9 cellular contexts compared by ENCODE assay signal in the genomic region with DNA sequence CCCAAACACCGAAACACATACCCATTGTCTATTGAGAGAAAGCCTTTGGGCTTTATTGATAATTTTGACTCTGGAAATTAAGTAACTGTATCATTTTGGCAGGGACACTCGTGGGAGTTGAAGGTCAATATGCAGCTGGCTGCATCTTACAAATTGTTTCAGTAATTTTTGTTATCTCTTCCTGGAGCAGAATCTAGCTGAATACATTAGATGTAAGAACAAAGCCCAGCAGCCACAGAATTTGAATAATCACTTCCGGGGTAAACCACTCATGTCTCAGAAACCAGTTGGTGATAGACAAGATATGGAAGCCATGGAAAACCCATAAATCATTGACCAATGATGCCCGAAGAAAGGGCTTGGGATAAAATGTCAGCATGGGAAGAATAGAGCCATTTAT.
A peak's percentile ranks its signal among the peaks of the same experiment; 100 is the strongest.
DNase-seq lines count a peak whose midpoint lies in the region; ATAC-seq and TF ChIP-seq lines count a peak whose summit lies in the region.
"Had no signal": no experiment of that assay in that cellular context is flagged by ENCODE, and none has a peak within 500 bp of the region (broad histone marks: within the 10 kb centered on the region; RNA-seq: fewer than 3 reads in every experiment).

No MANE protein-coding gene starts in this region.

- no peaks in the 10 kb centered on the region for H3K4me1 ChIP-seq in liver (ENCODE audit: control insufficient read depth in 4 of 4, insufficient read depth in 4 of 4, low read length in 3 of 4)

- no peaks in the 10 kb centered on the region for H3K27me3 ChIP-seq in liver (ENCODE audit: control insufficient read depth in 4 of 4, insufficient read depth in 4 of 4, low read length in 3 of 4)

- no peaks in the 10 kb centered on the region for H3K27me3 Mint-ChIP-seq in T-cell

- peaks cover 34 to 36% (median 36%) of the 10 kb centered on the region in 3 donors for H3K4me1 Mint-ChIP-seq in T-cell

- no peaks in the 10 kb centered on the region for H3K9me3 ChIP-seq in liver (ENCODE audit: control insufficient read depth in 4 of 4, low read length in 3 of 4)

- H3K4me3 ChIP-seq in liver (ENCODE audit: low read depth in 1 of 3, low read length in 3 of 3) = no peak overlapping the region

- peak overlapping the region in 1 of 2 donors; percentile 4 for H3K27ac ChIP-seq in liver (ENCODE audit: low read depth in 1 of 2, low read length in 2 of 2)

- H3K36me3 ChIP-seq in liver (ENCODE audit: control insufficient read depth in 4 of 4, insufficient read depth in 3 of 4, low read depth in 1 of 4, low read length in 3 of 4) = no peaks in the 10 kb centered on the region

- H3K4me3 Mint-ChIP-seq in T-cell = peak overlapping the region in 1 of 3 donors; percentile 52

- no peaks in the 10 kb centered on the region for H3K36me3 Mint-ChIP-seq in T-cell

- 51% methylated on average over 4 of the region's 4 CpGs for WGBS in liver

- TF ChIP-seq RAD21 in liver (IDR thresholded peaks at IDR 0.05) = no peak

- peak; percentile 23 for DNase-seq in stimulated activated CD4-positive, alpha-beta T cell treated with anti-CD3 and anti-CD28 coated beads, Interleukin-4, amount 100 ng/mL, for 24 hours
- DNase-seq in stimulated activated CD4-positive, alpha-beta T cell treated with anti-CD3 and anti-CD28 coated beads, Interleukin-4, amount 100 ng/mL, for 1 hour = no peak
- DNase-seq in T-cell (peak in 3 of 34 experiments; percentile 1 to 7 (median 3)), RKO (ENCODE audit: low spot score) (no peak), NCI-H2107 (lab: John Stamatoyannopoulos, UW) (no peak)
- DNase-seq: NCI-H1694 had no signal

- H3K9ac ChIP-seq in liver (ENCODE audit: low read depth in 1 of 2, low read length in 2 of 2) = no peak overlapping the region

- ATAC-seq in T-cell (replicated peaks in 1 of 4) = peak in 3 of 4 experiments; percentile 37 to 68 (median 58)
- no peak for ATAC-seq in GM21447 (IDR thresholded peaks at IDR 0.05; ENCODE audit: unreplicated experiment)
- no peak for ATAC-seq in HG03135 (IDR thresholded peaks at IDR 0.05; ENCODE audit: unreplicated experiment)

- peaks cover 0 to 5% (median 0%) of the 10 kb centered on the region in 3 donors for H3K9me3 Mint-ChIP-seq in T-cell

- POLR2A ChIA-PET in T-cell (lab: Charles Lee) = no interaction called here

- no peak for TF ChIP-seq CTCF in liver (IDR thresholded peaks at IDR 0.05; ENCODE audit: low read depth, low read length, missing input control)

- CTCF ChIA-PET in T-cell (lab: Charles Lee) = no interaction called here

- H3K27ac Mint-ChIP-seq in T-cell = peak overlapping the region; percentile 77 to 91

TF ChIP-seq in liver, 16 proteins besides CTCF, POLR2A, EP300 and RAD21:
- peak; percentile 62 for TF ChIP-seq NR2F2 (IDR thresholded peaks at IDR 0.05)
- no peak for TF ChIP-seq TAF1 (conservative IDR thresholded peaks at IDR 0.05)
- TF ChIP-seq FOXA2 (IDR thresholded peaks at IDR 0.05) = no peak
- no peak for TF ChIP-seq RXRA (IDR thresholded peaks at IDR 0.05)
- TF ChIP-seq, protein P1, sequence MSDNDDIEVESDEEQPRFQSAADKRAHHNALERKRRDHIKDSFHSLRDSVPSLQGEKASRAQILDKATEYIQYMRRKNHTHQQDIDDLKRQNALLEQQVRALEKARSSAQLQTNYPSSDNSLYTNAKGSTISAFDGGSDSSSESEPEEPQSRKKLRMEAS (IDR thresholded peaks at IDR 0.05) = no peak
- TF ChIP-seq HNF4A (conservative IDR thresholded peaks at IDR 0.05) = no peak
TF ChIP-seq in liver: peak in this region for 1.

Comparison
In these comparisons a context has a peak if more than half of its experiments do, and no peak if none do; other contexts are left out.
1. ATAC-seq: peak in T-cell (3 of 4); none in GM21447 (single experiment) and HG03135 (single experiment).